Comparison of ENCODE assay signal across 37 cellular contexts in genomic region chr16:47553853-47554564, GRCh38.
DNase-seq lines count a peak whose midpoint lies in the region; ATAC-seq, FAIRE-seq and TF ChIP-seq lines count a peak whose summit lies in the region.
"Had no signal": no experiment of that assay in that cellular context is flagged by ENCODE, and none has a peak within 500 bp of the region (broad histone marks: within the 10 kb centered on the region; RNA-seq: fewer than 3 reads in every experiment).

No MANE protein-coding gene starts in this region.

- 93% methylated on average over 11 of the region's 11 CpGs for WGBS in hepatocyte (ENCODE audit: low lambda C conversion rate, missing lambda C conversion rate)
- WGBS in HepG2 (ENCODE audit: low lambda C conversion rate) = 77% methylated on average over 11 of the region's 11 CpGs

- H3K27ac ChIP-seq in hepatocyte (peak overlapping the region; percentile 58), HepG2 (ENCODE audit: extremely low read length, insufficient read depth, low read length) (peak overlapping the region; percentile 43)
- H3K27ac ChIP-seq: 22Rv1; A549; BLaER1; BLaER1 treated with 17β-estradiol and CSF1 and Interleukin-3, amounts not matched to agents 10 nM and 100 nM; C4-2B had no signal

- H3K27me3 ChIP-seq in hepatocyte (no peaks in the 10 kb centered on the region), HepG2 (ENCODE audit: control insufficient read depth in 1 of 2, insufficient read depth in 2 of 2, low read length in 2 of 2) (no peaks in the 10 kb centered on the region)
- H3K27me3 ChIP-seq: BE2C; BLaER1; BLaER1 treated with 17β-estradiol and CSF1 and Interleukin-3, amounts not matched to agents 10 nM and 100 nM had no signal

- FAIRE-seq in HepG2 (lab: Jason Lieb, UNC) = no peak
- FAIRE-seq: A204.1, A549, D721Med had no signal

- no peak for TF ChIP-seq RAD21 in HepG2 (CRISPR knock-in tag; IDR thresholded peaks at IDR 0.05)

- H3K4me1 ChIP-seq in hepatocyte (ENCODE audit: insufficient read depth) (no peaks in the 10 kb centered on the region), HepG2 (ENCODE audit: insufficient read depth, low read length) (peaks cover 34% of the 10 kb centered on the region)
- H3K4me1 ChIP-seq: A549; BE2C; BLaER1; BLaER1 treated with 17β-estradiol and CSF1 and Interleukin-3, amounts not matched to agents 10 nM and 100 nM; Caco-2 had no signal

- no peak overlapping the region for H3K4me3 Mint-ChIP-seq in neural crest cell
- H3K4me3 Mint-ChIP-seq: B cell; CD14-positive monocyte; CD4-positive, alpha-beta T cell; CD8-positive, alpha-beta memory T cell; CD8-positive, alpha-beta T cell had no signal

- POLR2A ChIA-PET in HepG2 (lab: Yijun Ruan, JAX) = interaction anchor here (0.6 to 1.3 kb wide), 2 partner anchors 55 to 628 kb away, joined by 4 read pairs; no protein-coding TSS in a partner anchor

- no peak for TF ChIP-seq CTCF in hepatocyte (IDR thresholded peaks at IDR 0.05; ENCODE audit: poor library complexity)
- 0 out of 2 replicates have a peak, but pooled peaks have one; percentile 3 for TF ChIP-seq CTCF in HepG2 (CRISPR knock-in tag; IDR thresholded peaks at IDR 0.05)
- TF ChIP-seq CTCF in neural crest cell (conservative IDR thresholded peaks at IDR 0.05) = no peak

- H3K9me2 ChIP-seq in hepatocyte (replicated peaks; ENCODE audit: insufficient read depth) = no peaks in the 10 kb centered on the region

- H3K9me3 Mint-ChIP-seq in neural crest cell = peaks cover 11% of the 10 kb centered on the region

- H3K27ac Mint-ChIP-seq in neural crest cell (ENCODE audit: unreplicated experiment) = peak overlapping the region; percentile 86
- H3K27ac Mint-ChIP-seq: B cell; CD4-positive, alpha-beta T cell; CD4-positive, CD25-positive, alpha-beta regulatory T cell; CD8-positive, alpha-beta T cell had no signal

- peak; percentile 94 for ATAC-seq in HepG2
- no peak for ATAC-seq in HG02642 (IDR thresholded peaks at IDR 0.05; ENCODE audit: poor library complexity, unreplicated experiment)
- no peak for ATAC-seq in stimulated activated naive CD8-positive, alpha-beta T cell treated with anti-CD3 and anti-CD28 coated beads, Interleukin-15, Interleukin-2, amounts not matched to agents 100 U/mL and 50 U/mL, for 24 hours
- ATAC-seq: A549; CD8-positive, alpha-beta T cell had no signal

- intact Hi-C loops in HepG2 (cut with micrococcal nuclease; ENCODE audit: unreplicated experiment) (no loop called here), posterior vena cava (cut with DNase I) (no loop called here), head of caudate nucleus (cut with DNase I) (no loop called here)

- no TSS peak for BruUV-seq in HepG2 (replicated peaks; lab: Mats Ljungman, UMichigan)

- CTCF ChIA-PET in HepG2 (lab: Yijun Ruan, JAX; ENCODE audit: low intra/inter-chr PET ratio, low total read pairs) = no interaction called here

- peaks cover 66% of the 10 kb centered on the region for H3K36me3 Mint-ChIP-seq in neural crest cell (ENCODE audit: low read depth)

- H3K4me1 Mint-ChIP-seq in neural crest cell = no peaks in the 10 kb centered on the region
- H3K4me1 Mint-ChIP-seq: B cell; CD14-positive monocyte; CD8-positive, alpha-beta memory T cell had no signal

- DNase-seq in hepatocyte (ENCODE audit: low spot score) (peak; percentile 22), HepG2 (ENCODE audit: low spot score) (peak; percentile 70), neural crest cell (ENCODE audit: low read depth, low spot score) (no peak), posterior vena cava (ENCODE audit: low spot score) (peak; percentile 38), head of caudate nucleus (no peak), Ammon's horn (ENCODE audit: low spot score) (no peak)
- DNase-seq in stimulated activated naive CD8-positive, alpha-beta T cell treated with anti-CD3 and anti-CD28 coated beads, Interleukin-15, Interleukin-2, amounts not matched to agents 100 U/mL and 50 U/mL, for 24 hours = no peak
- DNase-seq: 8988T; ACHN; AML-193; BE2C; C1 segment of cervical spinal cord; Caco-2; Calu3; CD4-positive, alpha-beta memory T cell; CD4-positive, alpha-beta T cell; CD4-positive, CD25-positive, alpha-beta regulatory T cell; CD8-positive, alpha-beta memory T cell; CD8-positive, alpha-beta T cell; COR-L47; DMS 273 treated with DMSO at 0.1 percent for 48 hours; DMS153; DMS53; DMS79; DMS79 treated with DMSO at 0.1 percent for 48 hours; DND-41; EL had no signal

- H3K4me2 ChIP-seq in hepatocyte = no peak overlapping the region
- H3K4me2 ChIP-seq in HepG2 (ENCODE audit: low read depth, low read length) = peak overlapping the region; percentile 57
- H3K4me2 ChIP-seq: A549; BLaER1; BLaER1 treated with 17β-estradiol and CSF1 and Interleukin-3, amounts not matched to agents 10 nM and 100 nM had no signal

- TF ChIP-seq EP300 in HepG2 (IDR thresholded peaks at IDR 0.05; ENCODE audit: low read depth in 2 of 2, low read length in 2 of 2) (0 out of 4 replicates have a peak, but pooled peaks of 1 of the 2 experiments have one; percentile 23), HepG2 (CRISPR knock-in tag; IDR thresholded peaks at IDR 0.05; ENCODE audit: borderline replicate concordance) (no peak)

- H2AFZ ChIP-seq in hepatocyte (no peak overlapping the region), HepG2 (ENCODE audit: low read length) (no peak overlapping the region)

- TF ChIP-seq POLR2A in HepG2 (IDR thresholded peaks at IDR 0.05; ENCODE audit: insufficient read depth in 1 of 2, low read depth in 2 of 2, low read length in 2 of 2) = no peak

- H3K4me3 ChIP-seq in hepatocyte (no peak overlapping the region), HepG2 (replicated peaks in 1 of 3; ENCODE audit: insufficient read depth in 1 of 3, low read depth in 2 of 3, low read length in 3 of 3) (no peak overlapping the region)
- H3K4me3 ChIP-seq: A549; BLaER1; BLaER1 treated with 17β-estradiol and CSF1 and Interleukin-3, amounts not matched to agents 10 nM and 100 nM had no signal

- H3K27me3 Mint-ChIP-seq in neural crest cell (ENCODE audit: low read depth) = no peaks in the 10 kb centered on the region
- H3K27me3 Mint-ChIP-seq: B cell; CD4-positive, alpha-beta memory T cell; CD4-positive, alpha-beta T cell; CD4-positive, CD25-positive, alpha-beta regulatory T cell; CD8-positive, alpha-beta memory T cell had no signal

- H4K20me1 ChIP-seq in hepatocyte (ENCODE audit: insufficient read depth, poor library complexity, severe bottlenecking) = no peaks in the 10 kb centered on the region
- H4K20me1 ChIP-seq in HepG2 (ENCODE audit: insufficient read depth, low read length) = no peaks in the 10 kb centered on the region; the same call in 1 of the 2 replicates
- H4K20me1 ChIP-seq: BLaER1; BLaER1 treated with 17β-estradiol and CSF1 and Interleukin-3, amounts not matched to agents 10 nM and 100 nM had no signal

- H3K36me3 ChIP-seq in hepatocyte (replicated peaks; ENCODE audit: insufficient read depth, low read depth) (no peaks in the 10 kb centered on the region), HepG2 (replicated peaks in 1 of 2; ENCODE audit: control insufficient read depth in 1 of 2, insufficient read depth in 2 of 2, low read length in 2 of 2) (peaks cover 0 to 7% of the 10 kb centered on the region in 2 experiments; a peak in 4 of 5 replicates)
- H3K36me3 ChIP-seq: BE2C had no signal

- no peak overlapping the region for H3K9ac ChIP-seq in HepG2 (ENCODE audit: insufficient read depth, low read depth, low read length)
- H3K9ac ChIP-seq: BLaER1; BLaER1 treated with 17β-estradiol and CSF1 and Interleukin-3, amounts not matched to agents 10 nM and 100 nM had no signal

- H3K9me3 ChIP-seq in hepatocyte (ENCODE audit: low read depth) (no peaks in the 10 kb centered on the region), HepG2 (ENCODE audit: low read length) (no peaks in the 10 kb centered on the region)
- H3K9me3 ChIP-seq: A549, BE2C, Caco-2 had no signal

- H3K79me2 ChIP-seq in hepatocyte = no peaks in the 10 kb centered on the region
- no peaks in the 10 kb centered on the region for H3K79me2 ChIP-seq in HepG2 (ENCODE audit: insufficient read depth, low read length)

- in situ Hi-C loops in HepG2 (cut with HindIII; ENCODE audit: extremely low pct_ligation_motif_present, low pct_unique_long_range_greater_than_20kb) = no loop called here

TF ChIP-seq in HepG2, 621 proteins besides CTCF, POLR2A, EP300 and RAD21 (continues in another document):
- TF ChIP-seq HOXA9 (CRISPR knock-in tag; IDR thresholded peaks at IDR 0.05; ENCODE audit: borderline replicate concordance) = no peak
- no peak for TF ChIP-seq ZZZ3 (CRISPR knock-in tag; IDR thresholded peaks at IDR 0.05; ENCODE audit: borderline replicate concordance)
- TF ChIP-seq ZNF543 (CRISPR knock-in tag; IDR thresholded peaks at IDR 0.05) = 0 out of 2 replicates have a peak, but pooled peaks have one; percentile 39
- peak; percentile 81 for TF ChIP-seq PAXIP1 (CRISPR knock-in tag; conservative IDR thresholded peaks at IDR 0.05)
- peak; percentile 41; the same call in 1 of the 2 replicates for TF ChIP-seq ZNF264 (CRISPR knock-in tag; IDR thresholded peaks at IDR 0.05)
- no peak for TF ChIP-seq BRCA1 (CRISPR knock-in tag; IDR thresholded peaks at IDR 0.05)
- no peak for TF ChIP-seq KDM6A (CRISPR knock-in tag; IDR thresholded peaks at IDR 0.05; ENCODE audit: low read depth)
- 0 out of 2 replicates have a peak, but pooled peaks have one; percentile 70 for TF ChIP-seq ZNF343 (CRISPR knock-in tag; IDR thresholded peaks at IDR 0.05)
- TF ChIP-seq SALL1 (CRISPR knock-in tag; IDR thresholded peaks at IDR 0.05) = peak; percentile 85

Comparison
In these comparisons a context has a peak if more than half of its experiments do, and no peak if none do; other contexts are left out.
1. DNase-seq: peak in hepatocyte (single experiment), HepG2 (single experiment) and posterior vena cava (single experiment); none in neural crest cell (single experiment), head of caudate nucleus (0 of 42), Ammon's horn (single experiment) and stimulated activated naive CD8-positive, alpha-beta T cell treated with anti-CD3 and anti-CD28 coated beads, Interleukin-15, Interleukin-2, amounts not matched to agents 100 U/mL and 50 U/mL, for 24 hours (single experiment).